Comparison of ENCODE assay signal across 8 cellular contexts in genomic region chr13:50801087-50801931, GRCh38. TPM values are rescaled to one million over a fixed set of nuclear protein-coding genes. Genes with fewer than 3 reads are reported as not detected.
DNase-seq lines count a peak whose midpoint lies in the region; ATAC-seq, FAIRE-seq and TF ChIP-seq lines count a peak whose summit lies in the region.

No MANE protein-coding gene starts in this region.

- no peak overlapping the region for H3K27ac ChIP-seq in HepG2 (ENCODE audit: extremely low read length, insufficient read depth, low read length)

- no peaks in the 10 kb centered on the region for H3K9me3 ChIP-seq in HepG2 (ENCODE audit: low read length)

- no peak overlapping the region for H2AFZ ChIP-seq in HepG2 (ENCODE audit: low read length)

- TF ChIP-seq RAD21 in HepG2 (CRISPR knock-in tag; IDR thresholded peaks at IDR 0.05), result peak; percentile 70

- no peak overlapping the region for H3K4me2 ChIP-seq in HepG2 (ENCODE audit: low read depth, low read length)

- H3K4me1 ChIP-seq in HepG2 (ENCODE audit: insufficient read depth, low read length), result no peaks in the 10 kb centered on the region

- 51% methylated on average over 13 of the region's 13 CpGs for WGBS in HepG2 (ENCODE audit: low lambda C conversion rate)

- no peaks in the 10 kb centered on the region for H3K36me3 ChIP-seq in HepG2 (replicated peaks in 1 of 2; ENCODE audit: control insufficient read depth in 1 of 2, insufficient read depth in 2 of 2, low read length in 2 of 2)

- peak; percentile 94 for FAIRE-seq in HepG2 (lab: Jason Lieb, UNC)

- TF ChIP-seq EP300 in HepG2 (IDR thresholded peaks at IDR 0.05; ENCODE audit: low read depth in 2 of 2, low read length in 2 of 2) (no peak), HepG2 (CRISPR knock-in tag; IDR thresholded peaks at IDR 0.05; ENCODE audit: borderline replicate concordance) (no peak)

- TF ChIP-seq POLR2A in HepG2 (IDR thresholded peaks at IDR 0.05; ENCODE audit: insufficient read depth in 1 of 2, low read depth in 2 of 2, low read length in 2 of 2), result no peak

- no peaks in the 10 kb centered on the region for H3K79me2 ChIP-seq in HepG2 (ENCODE audit: insufficient read depth, low read length)

- intact Hi-C loops in HepG2 (cut with micrococcal nuclease; ENCODE audit: unreplicated experiment), result loop anchor here (1.0 to 10.0 kb wide), 5 partner anchors 111 to 933 kb away; no protein-coding TSS in a partner anchor

- CTCF ChIA-PET in HepG2 (lab: Yijun Ruan, JAX; ENCODE audit: low intra/inter-chr PET ratio, low total read pairs), result interaction anchor here (0.9 kb wide), 1 partner anchor 824 kb away, joined by 3 read pairs; no protein-coding TSS in a partner anchor

- H3K27me3 ChIP-seq in HepG2 (ENCODE audit: control insufficient read depth in 1 of 2, insufficient read depth in 2 of 2, low read length in 2 of 2), result no peaks in the 10 kb centered on the region

- DNase-seq in Ammon's horn (ENCODE audit: low spot score) (peak; percentile 91), NCI-H2227 treated with DMSO at 0.1 percent for 48 hours (lab: John Stamatoyannopoulos, UW) (peak; percentile 46), dedifferentiated amniotic fluid mesenchymal stem cell (ENCODE audit: extremely low spot score) (peak; percentile 68), HepG2 (ENCODE audit: low spot score) (peak; percentile 57)
- peak; percentile 73 for DNase-seq in activated CD4-positive, alpha-beta T cell treated with anti-CD3 and anti-CD28 coated beads for 48 hours
- DNase-seq in stimulated activated CD4-positive, alpha-beta T cell treated with anti-CD3 and anti-CD28 coated beads, TNF-alpha, amount 100 ng/mL, for 24 hours (ENCODE audit: low read depth in 3 of 3), result peak; percentile 40 to 63 (median 41)

- H3K9ac ChIP-seq in HepG2 (ENCODE audit: insufficient read depth, low read depth, low read length), result no peak overlapping the region

- BruUV-seq in HepG2 (replicated peaks; lab: Mats Ljungman, UMichigan), result no TSS peak

- ATAC-seq in GM19025 (IDR thresholded peaks at IDR 0.05; ENCODE audit: low read depth, unreplicated experiment) (peak; percentile 79), HG03342 (IDR thresholded peaks at IDR 0.05; ENCODE audit: unreplicated experiment) (peak; percentile 90), HepG2 (peak; percentile 99)

- H4K20me1 ChIP-seq in HepG2 (ENCODE audit: insufficient read depth, low read length), result no peaks in the 10 kb centered on the region

- in situ Hi-C loops in HepG2 (cut with HindIII; ENCODE audit: extremely low pct_ligation_motif_present, low pct_unique_long_range_greater_than_20kb), result loop anchor here (10.0 to 25.0 kb wide), 3 partner anchors 717 to 1139 kb away; no protein-coding TSS in a partner anchor

- POLR2A ChIA-PET in HepG2 (lab: Yijun Ruan, JAX), result no interaction called here

- TF ChIP-seq CTCF in HepG2 (CRISPR knock-in tag; IDR thresholded peaks at IDR 0.05), result peak; percentile 92

- H3K4me3 ChIP-seq in HepG2 (replicated peaks in 1 of 3; ENCODE audit: insufficient read depth in 1 of 3, low read depth in 2 of 3, low read length in 3 of 3), result no peak overlapping the region

TF ChIP-seq in HepG2, 621 proteins besides CTCF, POLR2A, EP300 and RAD21:
- TF ChIP-seq ZNF224 (CRISPR knock-in tag; IDR thresholded peaks at IDR 0.05) (no peak), ZGPAT (CRISPR knock-in tag; IDR thresholded peaks at IDR 0.05) (no peak), KLF15 (CRISPR knock-in tag; IDR thresholded peaks at IDR 0.05; ENCODE audit: borderline replicate concordance) (no peak), ZNF274 (CRISPR knock-in tag; IDR thresholded peaks at IDR 0.05) (no peak), ZFAT (CRISPR knock-in tag; conservative IDR thresholded peaks at IDR 0.05) (no peak), CCDC6 (CRISPR knock-in tag; IDR thresholded peaks at IDR 0.05) (no peak), PITX1 (CRISPR knock-in tag; IDR thresholded peaks at IDR 0.05) (peak; percentile 72; the same call in 1 of the 2 replicates), HNF1B (CRISPR knock-in tag; IDR thresholded peaks at IDR 0.05) (peak; percentile 67), STAG1 (CRISPR knock-in tag; IDR thresholded peaks at IDR 0.05) (peak; percentile 94), GABPA (IDR thresholded peaks at IDR 0.05; ENCODE audit: low read depth, low read length) (no peak), GABPA (CRISPR knock-in tag; IDR thresholded peaks at IDR 0.05; ENCODE audit: low read depth) (no peak), ESRRA (CRISPR knock-in tag; IDR thresholded peaks at IDR 0.05; ENCODE audit: low read depth) (no peak), MATR3 (CRISPR knock-in tag; IDR thresholded peaks at IDR 0.05) (no peak), ZNF331 (CRISPR knock-in tag; IDR thresholded peaks at IDR 0.05) (no peak), TEAD3 (CRISPR knock-in tag; optimal IDR thresholded peaks at IDR 0.05; ENCODE audit: borderline replicate concordance) (peak; percentile 89), XRCC5 (optimal IDR thresholded peaks at IDR 0.05; ENCODE audit: low read length) (peak; percentile 23), SMC3 (IDR thresholded peaks at IDR 0.05; ENCODE audit: low read length) (peak; percentile 69), HMG20B (CRISPR knock-in tag; conservative IDR thresholded peaks at IDR 0.05) (no peak)
TF ChIP-seq in HepG2: peak in this region for 6.

RNA-seq across cellular contexts. Expression of gene DLEU7, which starts 42.2 kb away (rescaled TPM):
- not detected in 2 replicates for total RNA-seq in HepG2 (2016; rRNA removed; fragmentation: Illumina TruSeq; extraction: Trizol)
- total RNA-seq in HepG2 (2016; cell fraction: cytosol; rRNA removed; fragmentation: Illumina TruSeq; extraction: Trizol; ENCODE audit: low read depth), result not detected in 2 replicates
- not detected in 2 replicates for total RNA-seq in HepG2 (2016; cell fraction: insoluble cytoplasmic fraction; rRNA removed; fragmentation: Illumina TruSeq; extraction: Trizol)
- total RNA-seq in HepG2 (2016; cell fraction: membrane; rRNA removed; fragmentation: Illumina TruSeq; extraction: Trizol), result not detected in 2 replicates
- total RNA-seq in HepG2 (2016; cell fraction: nucleus; rRNA removed; fragmentation: Illumina TruSeq; extraction: Trizol), result not detected in 2 replicates
- polyA plus RNA-seq in HepG2 (2011; rRNA removed), result not detected in 2 replicates
- not detected in 2 replicates for polyA plus RNA-seq in HepG2 (2011; cell fraction: cytosol; rRNA removed)
- not detected in 2 replicates for polyA plus RNA-seq in HepG2 (2011; cell fraction: nucleus; rRNA removed)
- 0.75 and 1.3 TPM in 2 replicates for polyA plus RNA-seq in HepG2 (2012)
- polyA plus RNA-seq in HepG2 (2016; cell fraction: cytosol; fragmentation: Illumina TruSeq; extraction: Trizol; ENCODE audit: low read depth), result not detected in 2 replicates
- polyA plus RNA-seq in HepG2 (2016; cell fraction: insoluble cytoplasmic fraction; fragmentation: Illumina TruSeq; extraction: Trizol; ENCODE audit: low read depth), result not detected in 2 replicates
- not detected in 2 replicates for polyA plus RNA-seq in HepG2 (2016; cell fraction: membrane; fragmentation: Illumina TruSeq; extraction: Trizol; ENCODE audit: low read depth)
- not detected in 2 replicates for polyA plus RNA-seq in HepG2 (2016; cell fraction: nucleus; fragmentation: Illumina TruSeq; extraction: Trizol; ENCODE audit: insufficient read depth, low read depth)
- not detected in 2 replicates for polyA minus RNA-seq in HepG2 (2011; rRNA and poly(A)+ RNA removed; ENCODE audit: low replicate concordance)
- not detected in 2 replicates for polyA minus RNA-seq in HepG2 (2011; cell fraction: cytosol; rRNA and poly(A)+ RNA removed)
- polyA minus RNA-seq in HepG2 (2011; cell fraction: nucleus; rRNA and poly(A)+ RNA removed), result 0.13 and 0.50 TPM in 2 replicates

Comparison
In these comparisons a context has a peak if more than half of its experiments do, and no peak if none do; other contexts are left out.
1. DNase-seq: peak in every context shown above with its lines; median percentile 91 in Ammon's horn; 73 in activated CD4-positive, alpha-beta T cell treated with anti-CD3 and anti-CD28 coated beads for 48 hours; 68 in dedifferentiated amniotic fluid mesenchymal stem cell; 57 in HepG2; 46 in NCI-H2227 treated with DMSO at 0.1 percent for 48 hours; 41 in stimulated activated CD4-positive, alpha-beta T cell treated with anti-CD3 and anti-CD28 coated beads, TNF-alpha, amount 100 ng/mL, for 24 hours.